22 cellular contexts compared by ENCODE assay signal in the genomic region with DNA sequence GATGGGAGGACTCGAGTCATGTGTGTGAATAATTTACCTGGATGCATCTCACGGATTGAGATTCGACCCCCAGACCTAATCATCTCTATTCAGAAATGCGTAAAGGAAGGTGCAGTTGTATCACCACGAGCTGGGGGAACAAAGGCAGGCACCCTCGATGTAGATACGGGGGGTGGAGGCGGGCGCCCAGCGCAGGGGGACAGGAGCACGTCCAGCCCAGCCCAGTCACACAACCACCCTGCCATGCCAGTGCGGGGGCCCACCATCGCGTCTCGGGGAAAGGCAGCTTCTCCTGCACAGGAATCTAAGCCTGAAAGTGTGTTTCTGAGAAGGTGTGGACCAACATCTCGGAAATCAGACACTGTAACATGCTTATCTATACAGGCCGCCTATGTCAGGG.
"Had no signal": no experiment of that assay in that cellular context is flagged by ENCODE, and none has a peak within 500 bp of the region (broad histone marks: within the 10 kb centered on the region; RNA-seq: fewer than 3 reads in every experiment).

No MANE protein-coding gene starts in this region.

- ATAC-seq: heart left ventricle; left ventricle myocardium superior; natural killer cell treated with Interleukin-12 subunit alpha and Interleukin-12 subunit beta and Interleukin-15 and Interleukin-18, amount 100 ng/mL, for 72 hours; pancreas; right cardiac atrium had no signal

- DNase-seq: activated CD4-positive, alpha-beta T cell treated with anti-CD3 and anti-CD28 coated beads for 1 hour; activated CD4-positive, alpha-beta T cell treated with anti-CD3 and anti-CD28 coated beads, Interleukin-2, amount 50 U/mL, for 4 hours; activated CD8-positive, alpha-beta memory T cell treated with anti-CD3 and anti-CD28 coated beads for 24 hours; activated CD8-positive, alpha-beta memory T cell treated with anti-CD3 and anti-CD28 coated beads, Interleukin-2, amount 50 U/mL, for 4 hours; cerebellar nuclear complex; heart left ventricle; left ventricle myocardium superior; mammary epithelial cell; midbrain; right cardiac atrium; stimulated activated CD4-positive, alpha-beta T cell treated with anti-CD3 and anti-CD28 coated beads, Interleukin-12 subunit alpha, Interleukin-12 subunit beta, amount 100 ng/mL, for 4 hours; thyroid gland had no signal

- H3K4me3 Mint-ChIP-seq: activated naive CD8-positive, alpha-beta T cell; activated T-cell treated with anti-CD3 and anti-CD28 coated beads, Interleukin-2, amount 50 U/mL, for 24 hours; natural killer cell treated with Interleukin-12 subunit alpha and Interleukin-12 subunit beta and Interleukin-15 and Interleukin-18, amount 100 ng/mL, for 72 hours; stimulated activated naive CD8-positive, alpha-beta T cell treated with anti-CD3 and anti-CD28 coated beads, Interleukin-15, Interleukin-2, amounts not matched to agents 100 ng/mL and 50 ng/mL, for 24 hours had no signal

- H3K27ac ChIP-seq: adrenal gland, breast epithelium, coronary artery, epithelial cell of prostate, heart left ventricle, pancreas, thyroid gland had no signal

- H3K36me3 Mint-ChIP-seq: activated naive CD8-positive, alpha-beta T cell; natural killer cell treated with Interleukin-12 subunit alpha and Interleukin-12 subunit beta and Interleukin-15 and Interleukin-18, amount 100 ng/mL, for 72 hours had no signal

- H3K27ac Mint-ChIP-seq: activated naive CD8-positive, alpha-beta T cell; activated T-cell treated with anti-CD3 and anti-CD28 coated beads, Interleukin-2, amount 50 U/mL, for 24 hours; activated T-helper 2 cell treated with anti-CD3 and anti-CD28 coated beads, Interferon-gamma antibody, Interleukin-2, Interleukin-4, amounts not matched to agents 10 μg/mL and 5 μg/mL and 100 μg/mL, durations not matched to agents 14 hours and 24 hours and 36 hours; natural killer cell treated with Interleukin-12 subunit alpha and Interleukin-12 subunit beta and Interleukin-15 and Interleukin-18, amount 100 ng/mL, for 72 hours; stimulated activated naive CD8-positive, alpha-beta T cell treated with anti-CD3 and anti-CD28 coated beads, Interleukin-15, Interleukin-2, amounts not matched to agents 100 ng/mL and 50 ng/mL, for 24 hours had no signal

- H3K9me3 ChIP-seq: adrenal gland, breast epithelium, pancreas, thyroid gland had no signal

- H3K27me3 ChIP-seq: adrenal gland, breast epithelium, heart left ventricle, pancreas, thyroid gland had no signal

- H3K4me3 ChIP-seq: adrenal gland, breast epithelium, coronary artery, heart left ventricle, pancreas, thyroid gland had no signal

- H3K9me3 Mint-ChIP-seq: activated T-cell treated with anti-CD3 and anti-CD28 coated beads, Interleukin-2, amount 50 U/mL, for 24 hours; activated T-helper 2 cell treated with anti-CD3 and anti-CD28 coated beads, Interferon-gamma antibody, Interleukin-2, Interleukin-4, amounts not matched to agents 10 μg/mL and 5 μg/mL and 100 μg/mL, durations not matched to agents 14 hours and 24 hours and 36 hours; natural killer cell treated with Interleukin-12 subunit alpha and Interleukin-12 subunit beta and Interleukin-15 and Interleukin-18, amount 100 ng/mL, for 72 hours had no signal

- H3K4me1 ChIP-seq: adrenal gland, breast epithelium had no signal

- H3K36me3 ChIP-seq: adrenal gland, breast epithelium, heart left ventricle, pancreas, thyroid gland had no signal
